ENCODE assay signal across 12 cellular contexts in genomic region chr10:104424719-104425118, GRCh38.
A peak's percentile ranks its signal among the peaks of the same experiment; 100 is the strongest.
DNase-seq lines count a peak whose midpoint lies in the region; ATAC-seq and TF ChIP-seq lines count a peak whose summit lies in the region.
"Had no signal": no experiment of that assay in that cellular context is flagged by ENCODE, and none has a peak within 500 bp of the region (broad histone marks: within the 10 kb centered on the region; RNA-seq: fewer than 3 reads in every experiment).

No MANE protein-coding gene starts in this region.

- TF ChIP-seq CTCF in AG10803 (conservative IDR thresholded peaks at IDR 0.05; ENCODE audit: low read length), result no peak
- no peak for TF ChIP-seq CTCF in osteoblast (IDR thresholded peaks at IDR 0.05; ENCODE audit: extremely low read depth, low read depth, low read length)
- TF ChIP-seq CTCF in MM.1S (IDR thresholded peaks at IDR 0.05; ENCODE audit: low read length), result no peak

- H3K79me2 ChIP-seq in osteoblast (ENCODE audit: insufficient read depth, low read length), result no peaks in the 10 kb centered on the region
- H3K79me2 ChIP-seq in MM.1S (ENCODE audit: low read length), result no peaks in the 10 kb centered on the region

- H3K9me3 ChIP-seq in osteoblast (ENCODE audit: low read depth, low read length), result no peaks in the 10 kb centered on the region
- no peaks in the 10 kb centered on the region for H3K9me3 ChIP-seq in CD8-positive, alpha-beta memory T cell (ENCODE audit: low read length)
- no peaks in the 10 kb centered on the region for H3K9me3 ChIP-seq in MM.1S (replicated peaks; ENCODE audit: insufficient read depth, low read length)

- no peaks in the 10 kb centered on the region for H3K36me3 ChIP-seq in osteoblast (ENCODE audit: insufficient read depth, low read length)
- no peaks in the 10 kb centered on the region for H3K36me3 ChIP-seq in CD8-positive, alpha-beta memory T cell (ENCODE audit: insufficient read depth, low read length)
- H3K36me3 ChIP-seq in MM.1S (replicated peaks; ENCODE audit: insufficient read depth, low read length), result no peaks in the 10 kb centered on the region

- H3F3A ChIP-seq in MM.1S (ENCODE audit: insufficient read depth, low read length), result no peaks in the 10 kb centered on the region

- no peak overlapping the region for H3K27ac Mint-ChIP-seq in CD8-positive, alpha-beta memory T cell
- H3K27ac Mint-ChIP-seq: B cell, naive B cell had no signal

- peak; percentile 98 for ATAC-seq in GM19035 (IDR thresholded peaks at IDR 0.05; ENCODE audit: unreplicated experiment)
- ATAC-seq in HG02759 (IDR thresholded peaks at IDR 0.05; ENCODE audit: unreplicated experiment), result peak; percentile 97

- no peaks in the 10 kb centered on the region for H3K27me3 Mint-ChIP-seq in CD8-positive, alpha-beta memory T cell

- H3K4me1 ChIP-seq in osteoblast (ENCODE audit: insufficient read depth, low read length) (no peaks in the 10 kb centered on the region), MM.1S (ENCODE audit: low read length) (no peaks in the 10 kb centered on the region)
- H3K4me1 ChIP-seq in CD8-positive, alpha-beta memory T cell (ENCODE audit: insufficient read depth, low read length), result no peaks in the 10 kb centered on the region

- peak; percentile 6 for DNase-seq in AG10803 (ENCODE audit: low read depth)
- peak; percentile 67 for DNase-seq in HPDE6-E6E7 (ENCODE audit: extremely low spot score)
- no peak for DNase-seq in osteoblast (ENCODE audit: insufficient read length, low spot score, missing footprints)
- no peak for DNase-seq in CD8-positive, alpha-beta memory T cell
- no peak for DNase-seq in cerebellum (ENCODE audit: low spot score)
- DNase-seq in MM.1S, result no peak
- DNase-seq: aorta, naive B cell, NCI-H446 treated with DMSO at 0.1 percent for 48 hours had no signal

- H3K4me3 ChIP-seq in AG10803 (ENCODE audit: low read length), result no peak overlapping the region
- H3K4me3 ChIP-seq in osteoblast (ENCODE audit: insufficient read depth, low read length), result no peak overlapping the region
- no peak overlapping the region for H3K4me3 ChIP-seq in CD8-positive, alpha-beta memory T cell (ENCODE audit: low read length)
- H3K4me3 ChIP-seq in MM.1S (ENCODE audit: low read length), result no peak overlapping the region

- no peaks in the 10 kb centered on the region for H3K27me3 ChIP-seq in osteoblast (ENCODE audit: insufficient read depth, low read length)
- no peaks in the 10 kb centered on the region for H3K27me3 ChIP-seq in CD8-positive, alpha-beta memory T cell (ENCODE audit: insufficient read depth, low read length, poor library complexity, severe bottlenecking)
- no peaks in the 10 kb centered on the region for H3K27me3 ChIP-seq in MM.1S (replicated peaks; ENCODE audit: insufficient read depth, low read length)

- CTCF ChIA-PET in CD8-positive, alpha-beta memory T cell (lab: Charles Lee), result no interaction called here

- H2AFZ ChIP-seq in osteoblast (ENCODE audit: low read length) (no peak overlapping the region), MM.1S (ENCODE audit: low read length) (no peak overlapping the region)

- no peaks in the 10 kb centered on the region for H3K9me2 ChIP-seq in MM.1S (replicated peaks; ENCODE audit: insufficient read depth, low read length)

- H3K9me3 Mint-ChIP-seq in CD8-positive, alpha-beta memory T cell, result no peaks in the 10 kb centered on the region
- H3K9me3 Mint-ChIP-seq: naive B cell had no signal

- H3K36me3 Mint-ChIP-seq in CD8-positive, alpha-beta memory T cell, result peaks cover 0 to 2% (median 0%) of the 10 kb centered on the region in 3 donors
- H3K36me3 Mint-ChIP-seq: naive B cell had no signal

- no peaks in the 10 kb centered on the region for H3K4me1 Mint-ChIP-seq in CD8-positive, alpha-beta memory T cell
- H3K4me1 Mint-ChIP-seq: B cell, naive B cell had no signal

- H3K27ac ChIP-seq in osteoblast (ENCODE audit: low read depth, low read length) (no peak overlapping the region), MM.1S (ENCODE audit: low read length) (no peak overlapping the region)
- H3K27ac ChIP-seq in CD8-positive, alpha-beta memory T cell (ENCODE audit: low read depth, low read length), result no peak overlapping the region

- H3K9ac ChIP-seq in MM.1S (ENCODE audit: low read length), result no peak overlapping the region

- H4K20me1 ChIP-seq in osteoblast (ENCODE audit: insufficient read depth, low read length) (no peaks in the 10 kb centered on the region), MM.1S (ENCODE audit: insufficient read depth, low read length) (no peaks in the 10 kb centered on the region)

- POLR2A ChIA-PET in CD8-positive, alpha-beta memory T cell (lab: Charles Lee), result no interaction called here

- H3K4me3 Mint-ChIP-seq in CD8-positive, alpha-beta memory T cell, result no peak overlapping the region
- H3K4me3 Mint-ChIP-seq: B cell, naive B cell had no signal

- no peak overlapping the region for H3K4me2 ChIP-seq in osteoblast (ENCODE audit: insufficient read depth, low read length)
- H3K4me2 ChIP-seq in MM.1S (ENCODE audit: low read depth, low read length), result no peak overlapping the region

Comparison
In these comparisons a context has a peak if more than half of its experiments do, and no peak if none do; other contexts are left out.
1. DNase-seq: peak in AG10803 (single experiment) and HPDE6-E6E7 (single experiment); none in osteoblast (single experiment), CD8-positive, alpha-beta memory T cell (0 of 5), cerebellum (single experiment) and MM.1S (single experiment).